ENCODE assay signal across 8 cellular contexts in the genomic region with DNA sequence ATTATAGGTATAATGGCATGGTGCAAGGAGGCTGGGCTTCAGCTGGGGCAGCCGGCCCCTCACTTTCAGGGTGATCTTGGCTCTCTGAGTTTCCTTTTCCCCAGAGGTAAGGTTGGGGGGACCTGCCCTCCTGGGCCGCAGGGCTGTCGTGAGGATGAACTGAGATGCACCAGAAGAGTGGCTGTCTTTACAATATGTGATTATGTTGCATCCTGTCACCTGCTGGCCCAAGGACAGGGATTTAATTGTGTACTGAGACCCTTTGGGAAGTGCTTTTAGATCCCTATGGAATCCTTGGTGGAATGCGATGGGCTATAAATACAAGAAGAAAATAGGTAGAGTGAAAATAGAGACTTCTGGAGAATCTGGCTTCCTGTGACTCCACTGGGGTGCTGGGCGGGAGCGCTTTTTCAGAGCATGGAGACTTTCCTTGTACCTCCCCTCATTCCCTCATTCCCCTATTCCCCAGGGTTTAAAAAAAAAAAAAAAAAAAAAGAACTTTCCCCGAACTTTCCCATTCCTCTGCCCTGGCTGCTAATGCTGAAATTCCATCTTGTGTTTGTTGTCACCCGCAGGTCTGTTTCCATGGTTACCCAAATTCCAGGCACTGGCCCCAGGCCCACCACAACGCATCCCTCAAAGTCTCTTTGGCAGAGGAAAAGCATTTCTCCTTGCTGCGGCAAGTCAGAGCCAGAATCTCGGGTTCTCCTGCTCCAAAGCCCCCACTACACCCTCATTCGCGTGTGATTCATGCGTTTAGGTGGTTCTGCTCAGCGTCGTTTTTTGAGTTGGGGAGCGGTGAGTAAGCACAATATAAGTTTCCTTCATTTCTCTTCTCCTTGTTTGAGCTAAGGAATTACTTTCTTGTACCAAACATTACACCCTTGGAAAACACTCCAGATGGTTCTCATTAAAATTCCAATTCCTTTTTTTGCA. TPM values are rescaled to one million over a fixed set of nuclear protein-coding genes. Genes with fewer than 3 reads are reported as not detected.
A peak's percentile ranks its signal among the peaks of the same experiment; 100 is the strongest.
DNase-seq lines count a peak whose midpoint lies in the region; ATAC-seq, FAIRE-seq and TF ChIP-seq lines count a peak whose summit lies in the region.

No MANE protein-coding gene starts in this region.

- H3K27me3 ChIP-seq in H7 (ENCODE audit: control insufficient read depth, insufficient read depth, low read length) (no peaks in the 10 kb centered on the region), keratinocyte (ENCODE audit: control insufficient read depth, extremely low read depth, insufficient read depth, low read length) (no peaks in the 10 kb centered on the region), prostate gland (replicated peaks; ENCODE audit: insufficient read depth) (no peaks in the 10 kb centered on the region), BE2C (no peaks in the 10 kb centered on the region; the same call in 1 of the 2 replicates)

- H3K36me3 ChIP-seq in H7 (replicated peaks; ENCODE audit: control insufficient read depth, insufficient read depth, low read length) (no peaks in the 10 kb centered on the region), keratinocyte (ENCODE audit: control insufficient read depth in 2 of 2, extremely low read depth in 1 of 2, insufficient read depth in 2 of 2, low read length in 2 of 2) (no peaks in the 10 kb centered on the region), prostate gland (no peaks in the 10 kb centered on the region), BE2C (no peaks in the 10 kb centered on the region)

- no peaks in the 10 kb centered on the region for H3K9me1 ChIP-seq in keratinocyte (ENCODE audit: control insufficient read depth, extremely low read depth, insufficient read depth, low read length)

- H3K4me1 ChIP-seq in keratinocyte (ENCODE audit: control insufficient read depth, extremely low read depth, insufficient read depth, low read length) (peaks cover 6% of the 10 kb centered on the region), prostate gland (replicated peaks) (no peaks in the 10 kb centered on the region), BE2C (no peaks in the 10 kb centered on the region)

- no peaks in the 10 kb centered on the region for H3K79me2 ChIP-seq in keratinocyte (ENCODE audit: control insufficient read depth, insufficient read depth, low read length)

- TF ChIP-seq CTCF in keratinocyte (optimal IDR thresholded peaks at IDR 0.05 in 1 of 3, IDR thresholded peaks at IDR 0.05 in 1 of 3, conservative IDR thresholded peaks at IDR 0.05 in 1 of 3; ENCODE audit: extremely low read depth in 1 of 3, insufficient read depth in 2 of 3, low read length in 3 of 3) (no peak), prostate gland (IDR thresholded peaks at IDR 0.05) (no peak), BE2C (IDR thresholded peaks at IDR 0.05; ENCODE audit: low read depth, low read length) (no peak)

- H2AFZ ChIP-seq in keratinocyte (ENCODE audit: control insufficient read depth, low read length), result peak overlapping the region; percentile 42

- dilution Hi-C loops in keratinocyte (cut with MboI; ENCODE audit: extremely low pct_ligation_motif_present, low sequenced_read_pairs), result no loop called here

- FAIRE-seq in keratinocyte (lab: Jason Lieb, UNC), result peak; percentile 74

- H4K20me1 ChIP-seq in keratinocyte (ENCODE audit: control insufficient read depth, extremely low read depth, insufficient read depth, low read length), result no peaks in the 10 kb centered on the region

- peak; percentile 80 for DNase-seq in H7
- peak in 3 of 61 donors; percentile 3 to 8 (median 5) for DNase-seq in caudate nucleus (lab: John Stamatoyannopoulos, UW)
- DNase-seq in keratinocyte (ENCODE audit: low read depth, low spot score), result no peak
- DNase-seq in smooth muscle cell of the brain vasculature (ENCODE audit: low read depth, low spot score), result peak; percentile 83
- no peak for DNase-seq in prostate gland (ENCODE audit: low spot score)
- DNase-seq in COLO829 (ENCODE audit: low spot score), result no peak
- DNase-seq in BE2C, result no peak

- TF ChIP-seq POLR2A in prostate gland (IDR thresholded peaks at IDR 0.05), result no peak

- no peak overlapping the region for H3K4me3 ChIP-seq in H7 (ENCODE audit: insufficient read depth, low read depth, low read length)
- no peak overlapping the region for H3K4me3 ChIP-seq in keratinocyte (ENCODE audit: control insufficient read depth in 2 of 3, extremely low read depth in 1 of 3, insufficient read depth in 2 of 3, low read depth in 1 of 3, low read length in 3 of 3)
- no peak overlapping the region for H3K4me3 ChIP-seq in prostate gland
- H3K4me3 ChIP-seq in BE2C (ENCODE audit: low read depth, low read length), result no peak overlapping the region

- H3K27ac ChIP-seq in caudate nucleus (ENCODE audit: low read depth, low read length) (peak overlapping the region; percentile 49), keratinocyte (ENCODE audit: control insufficient read depth, insufficient read depth, low read length) (peak overlapping the region; percentile 23), prostate gland (no peak overlapping the region)

- H3K9me3 ChIP-seq in keratinocyte (ENCODE audit: control insufficient read depth, low read depth, low read length) (no peaks in the 10 kb centered on the region), prostate gland (no peaks in the 10 kb centered on the region), BE2C (no peaks in the 10 kb centered on the region)

- no peak for ATAC-seq in GM21390 (IDR thresholded peaks at IDR 0.05; ENCODE audit: unreplicated experiment)

- peak overlapping the region; percentile 25 for H3K4me2 ChIP-seq in keratinocyte (ENCODE audit: control insufficient read depth, extremely low read depth, insufficient read depth, low read depth, low read length)

- intact Hi-C loops in prostate gland (cut with DNase I), result no loop called here

- peak overlapping the region; percentile 24 for H3K9ac ChIP-seq in keratinocyte (ENCODE audit: control insufficient read depth, extremely low read depth, insufficient read depth, low read length)

- 27% methylated on average over 17 of the region's 17 CpGs for WGBS in prostate gland

RNA-seq across cellular contexts. Expression of gene ANAPC13, which starts 21.8 kb away (rescaled TPM):
- 44.7 and 49.1 TPM in 2 replicates for total RNA-seq in H7 (2014; rRNA removed; shearing (Covaris generic))
- polyA plus RNA-seq in keratinocyte, result 34.8 to 63.4 TPM (median 45.6 TPM) in 3 replicates
- polyA plus RNA-seq in keratinocyte (2011; ENCODE audit: low read depth), result 55.2 TPM
- 55.7 and 114 TPM in 2 replicates for polyA plus RNA-seq in keratinocyte (2011; cell fraction: cytosol; rRNA removed)
- 18.0 and 28.3 TPM in 2 replicates for polyA plus RNA-seq in keratinocyte (2011; cell fraction: nucleus; rRNA removed)
- 37.3 and 53.0 TPM in 2 replicates for polyA plus RNA-seq in keratinocyte (2012; ENCODE audit: low replicate concordance)
- 3.5 to 30.4 TPM (median 13.0 TPM) in 3 replicates for polyA minus RNA-seq in keratinocyte
- 12.9 TPM for polyA minus RNA-seq in keratinocyte (2011; cell fraction: cytosol; rRNA and poly(A)+ RNA removed)
- polyA minus RNA-seq in keratinocyte (2011; cell fraction: nucleus; rRNA and poly(A)+ RNA removed), result 3.3 and 5.8 TPM in 2 replicates
- 10 to 100 TPM; 40.2 to 83.2 TPM for total RNA-seq in prostate gland
- polyA plus RNA-seq in BE2C (2012; ENCODE audit: insufficient read depth, insufficient read length, low read depth), result 120 TPM

RNA-seq across cellular contexts. Expression of gene CEP63, which starts 21.9 kb away (rescaled TPM):
- total RNA-seq in H7 (2014; rRNA removed; shearing (Covaris generic)), result 13.7 and 21.4 TPM in 2 replicates
- 5.4 to 10.1 TPM (median 8.7 TPM) in 3 replicates for polyA plus RNA-seq in keratinocyte
- polyA plus RNA-seq in keratinocyte (2011; ENCODE audit: low read depth), result 48.3 TPM
- 7.4 and 10.4 TPM in 2 replicates for polyA plus RNA-seq in keratinocyte (2011; cell fraction: cytosol; rRNA removed)
- 4.9 and 9.6 TPM in 2 replicates for polyA plus RNA-seq in keratinocyte (2011; cell fraction: nucleus; rRNA removed)
- polyA plus RNA-seq in keratinocyte (2012; ENCODE audit: low replicate concordance), result 13.7 and 16.3 TPM in 2 replicates
- polyA minus RNA-seq in keratinocyte, result 1.2 to 3.8 TPM (median 2.5 TPM) in 3 replicates
- 3.5 TPM for polyA minus RNA-seq in keratinocyte (2011; cell fraction: cytosol; rRNA and poly(A)+ RNA removed)
- polyA minus RNA-seq in keratinocyte (2011; cell fraction: nucleus; rRNA and poly(A)+ RNA removed), result 7.0 and 8.8 TPM in 2 replicates
- 10 to 100 TPM; 35.2 to 60.1 TPM for total RNA-seq in prostate gland
- 29.2 TPM for polyA plus RNA-seq in BE2C (2012; ENCODE audit: insufficient read depth, insufficient read length, low read depth)

Comparison
In these comparisons a context has a peak if more than half of its experiments do, and no peak if none do; other contexts are left out.
1. DNase-seq: peak in H7 (single experiment) and smooth muscle cell of the brain vasculature (single experiment); none in keratinocyte (single experiment), prostate gland (single experiment), COLO829 (single experiment) and BE2C (single experiment).
2. H3K27ac ChIP-seq: peak in caudate nucleus (single experiment) and keratinocyte (single experiment); none in prostate gland (0 of 2).